Comparison of ENCODE assay signal across 21 cellular contexts in genomic region chr9:132894857-132895846, GRCh38. TPM values are rescaled to one million over a fixed set of nuclear protein-coding genes. Genes with fewer than 3 reads are reported as not detected.
A peak's percentile ranks its signal among the peaks of the same experiment; 100 is the strongest.
DNase-seq lines count a peak whose midpoint lies in the region; ATAC-seq and TF ChIP-seq lines count a peak whose summit lies in the region.
"Had no signal": no experiment of that assay in that cellular context is flagged by ENCODE, and none has a peak within 500 bp of the region (broad histone marks: within the 10 kb centered on the region; RNA-seq: fewer than 3 reads in every experiment).

No MANE protein-coding gene starts in this region.

- no peaks in the 10 kb centered on the region for H3K9me3 Mint-ChIP-seq in endothelial cell (ENCODE audit: unreplicated experiment)
- H3K9me3 Mint-ChIP-seq: CD4-positive, alpha-beta T cell; natural killer cell treated with Interleukin-12 subunit alpha and Interleukin-12 subunit beta and Interleukin-15 and Interleukin-18, amount 100 ng/mL, for 72 hours; T-cell had no signal

- peak overlapping the region; percentile 5 for H3K4me3 Mint-ChIP-seq in endothelial cell (ENCODE audit: unreplicated experiment)
- H3K4me3 Mint-ChIP-seq: CD4-positive, alpha-beta T cell; natural killer cell treated with Interleukin-12 subunit alpha and Interleukin-12 subunit beta and Interleukin-15 and Interleukin-18, amount 100 ng/mL, for 72 hours; T-cell had no signal

- H3K27me3 Mint-ChIP-seq in endothelial cell (ENCODE audit: unreplicated experiment): peaks cover 4% of the 10 kb centered on the region
- H3K27me3 Mint-ChIP-seq: CD4-positive, alpha-beta T cell; natural killer cell treated with Interleukin-12 subunit alpha and Interleukin-12 subunit beta and Interleukin-15 and Interleukin-18, amount 100 ng/mL, for 72 hours; T-cell had no signal

- no peak overlapping the region for H3K27ac ChIP-seq in foreskin keratinocyte
- H3K27ac ChIP-seq: cardiac muscle cell, parathyroid adenoma, right lobe of liver, thoracic aorta had no signal

- peaks cover 4% of the 10 kb centered on the region for H3K4me1 Mint-ChIP-seq in endothelial cell (ENCODE audit: unreplicated experiment)
- H3K4me1 Mint-ChIP-seq: T-cell had no signal

- no peak for TF ChIP-seq CTCF in endothelial cell (IDR thresholded peaks at IDR 0.05; ENCODE audit: unreplicated experiment)
- TF ChIP-seq CTCF in foreskin keratinocyte (conservative IDR thresholded peaks at IDR 0.05): no peak

- no peak overlapping the region for H3K27ac Mint-ChIP-seq in endothelial cell (ENCODE audit: unreplicated experiment)
- H3K27ac Mint-ChIP-seq: CD4-positive, alpha-beta T cell; natural killer cell treated with Interleukin-12 subunit alpha and Interleukin-12 subunit beta and Interleukin-15 and Interleukin-18, amount 100 ng/mL, for 72 hours; T-cell had no signal

- no peak for ATAC-seq in HG02678 (IDR thresholded peaks at IDR 0.05; ENCODE audit: unreplicated experiment)
- ATAC-seq in foreskin keratinocyte: no peak
- ATAC-seq: natural killer cell treated with Interleukin-12 subunit alpha and Interleukin-12 subunit beta and Interleukin-15 and Interleukin-18, amount 100 ng/mL, for 72 hours; right lobe of liver; Right ventricle myocardium inferior; T-cell had no signal

- DNase-seq in DMS79 treated with DMSO at 0.1 percent for 48 hours (lab: John Stamatoyannopoulos, UW): peak; percentile 76
- peak; percentile 74 for DNase-seq in NCI-H2029 treated with DMSO at 0.1 percent for 48 hours (lab: John Stamatoyannopoulos, UW)
- DNase-seq in endothelial cell (ENCODE audit: low spot score): no peak
- DNase-seq in pons (ENCODE audit: low spot score): peak; percentile 55
- DNase-seq in activated T-cell treated with anti-CD3 and anti-CD28 coated beads, Interleukin-2, amount 50 U/mL, for 1 hour: no peak
- no peak for DNase-seq in foreskin keratinocyte
- DNase-seq in HCEC 1CT: no peak
- DNase-seq: activated naive CD4-positive, alpha-beta T cell; amniotic stem cell; CD4-positive, alpha-beta T cell; KBM-7; left cardiac atrium; MV-4-11; right lobe of liver; T-cell had no signal

- no peaks in the 10 kb centered on the region for H3K27me3 ChIP-seq in foreskin keratinocyte
- H3K27me3 ChIP-seq: cardiac muscle cell, right lobe of liver had no signal

- H3K36me3 Mint-ChIP-seq in endothelial cell (ENCODE audit: low read depth, unreplicated experiment): peaks cover 44% of the 10 kb centered on the region

- H3K4me1 ChIP-seq in foreskin keratinocyte: no peaks in the 10 kb centered on the region
- H3K4me1 ChIP-seq: parathyroid adenoma, right lobe of liver had no signal

RNA-seq across cellular contexts. Expression of gene SPACA9, which starts 16.5 kb away (rescaled TPM):
- 2.7 TPM for total RNA-seq in endothelial cell (ENCODE audit: unreplicated experiment)
- total RNA-seq in foreskin keratinocyte: 2.5 and 3.1 TPM in 2 replicates
- polyA plus RNA-seq in foreskin keratinocyte: 2.4 and 2.9 TPM in 2 replicates

RNA-seq across cellular contexts. Expression of gene AK8, which starts 17.1 kb away (rescaled TPM):
- 2.0 TPM for total RNA-seq in endothelial cell (ENCODE audit: unreplicated experiment)
- 0.14 TPM in 2 replicates for total RNA-seq in foreskin keratinocyte
- polyA plus RNA-seq in foreskin keratinocyte: 0.16 and 0.34 TPM in 2 replicates
- total RNA-seq: CD4-positive, alpha-beta T cell; natural killer cell treated with Interleukin-12 subunit alpha and Interleukin-12 subunit beta and Interleukin-15 and Interleukin-18, amount 100 ng/mL, for 72 hours; Right ventricle myocardium inferior; T-cell had no signal

RNA-seq across cellular contexts. Expression of gene TSC1, which starts 49.3 kb away (rescaled TPM):
- total RNA-seq in endothelial cell (ENCODE audit: unreplicated experiment) (65.3 TPM), foreskin keratinocyte (20.9 and 22.7 TPM in 2 replicates)
- 6.7 and 6.9 TPM in 2 replicates for polyA plus RNA-seq in foreskin keratinocyte

Comparison
In these comparisons a context has a peak if more than half of its experiments do, and no peak if none do; other contexts are left out.
1. DNase-seq: peak in DMS79 treated with DMSO at 0.1 percent for 48 hours (single experiment), NCI-H2029 treated with DMSO at 0.1 percent for 48 hours (single experiment) and pons (single experiment); none in endothelial cell (single experiment), activated T-cell treated with anti-CD3 and anti-CD28 coated beads, Interleukin-2, amount 50 U/mL, for 1 hour (single experiment), foreskin keratinocyte (0 of 2) and HCEC 1CT (single experiment).